ENCODE assay signal across 9 cellular contexts in the genomic region with DNA sequence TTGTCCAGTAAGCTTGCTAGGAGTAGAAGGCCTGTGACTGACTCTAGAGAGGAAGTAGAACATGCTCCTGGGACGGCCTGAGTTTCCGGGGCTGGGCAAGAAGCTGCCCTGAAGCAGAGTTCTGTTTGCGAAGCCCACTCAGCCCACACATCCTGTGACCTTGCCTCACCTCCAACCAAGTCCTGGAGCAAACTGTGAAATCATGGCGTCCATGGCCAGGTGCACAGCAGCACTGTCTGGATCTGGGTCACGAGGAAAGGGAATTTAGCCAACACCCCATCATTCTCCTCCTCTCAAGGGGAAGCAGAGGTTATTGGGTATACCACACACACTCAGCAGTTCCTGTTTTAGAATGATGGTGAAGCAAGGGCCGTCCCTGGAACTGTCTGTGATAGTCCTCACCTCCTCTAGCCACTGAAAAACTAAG.
DNase-seq lines count a peak whose midpoint lies in the region; ATAC-seq and TF ChIP-seq lines count a peak whose summit lies in the region.
"Had no signal": no experiment of that assay in that cellular context is flagged by ENCODE, and none has a peak within 500 bp of the region (broad histone marks: within the 10 kb centered on the region; RNA-seq: fewer than 3 reads in every experiment).

No MANE protein-coding gene starts in this region.

- CTCF ChIA-PET in activated naive CD4-positive, alpha-beta T cell treated with anti-CD3 and anti-CD28 coated beads for 36 hours (lab: Charles Lee), result interaction anchor here (0.9 to 14.4 kb wide), 6 partner anchors 64 to 531 kb away, joined by 3 to 361 read pairs (median 4); no protein-coding TSS in a partner anchor

- H3K4me3 Mint-ChIP-seq in activated naive CD4-positive, alpha-beta T cell treated with anti-CD3 and anti-CD28 coated beads for 36 hours, result no peak overlapping the region
- H3K4me3 Mint-ChIP-seq in GM23338, result no peak overlapping the region

- in situ Hi-C loops in transverse colon (cut with MboI; ENCODE audit: low pct_ligation_motif_present in 1 of 4, low pct_unique_long_range_greater_than_20kb in 1 of 4, low sequenced_read_pairs in 3 of 4), result loop anchor here (5.0 to 10.0 kb wide), 3 partner anchors 113 to 537 kb away; no protein-coding TSS in a partner anchor

- no peaks in the 10 kb centered on the region for H3K36me3 Mint-ChIP-seq in activated naive CD4-positive, alpha-beta T cell treated with anti-CD3 and anti-CD28 coated beads for 36 hours (ENCODE audit: low read depth)
- no peaks in the 10 kb centered on the region for H3K36me3 Mint-ChIP-seq in GM23338 (ENCODE audit: low read depth)

- no peaks in the 10 kb centered on the region for H3K27me3 Mint-ChIP-seq in activated naive CD4-positive, alpha-beta T cell treated with anti-CD3 and anti-CD28 coated beads for 36 hours (ENCODE audit: low read depth)
- H3K27me3 Mint-ChIP-seq in GM23338 (ENCODE audit: insufficient read depth, low read depth, poor library complexity), result peaks cover 1% of the 10 kb centered on the region

- no peaks in the 10 kb centered on the region for H3K9me3 ChIP-seq in transverse colon

- H3K9me2 ChIP-seq in GM23338 (ENCODE audit: insufficient read depth), result no peaks in the 10 kb centered on the region

- no peaks in the 10 kb centered on the region for H3K27me3 ChIP-seq in transverse colon
- no peaks in the 10 kb centered on the region for H3K27me3 ChIP-seq in GM23338 (ENCODE audit: insufficient read depth)

- 68 to 80% methylated on average over 1 to 6 of the region's 6 CpGs for WGBS in transverse colon (ENCODE audit: low coverage in 1 of 2), 2 donors

- no peaks in the 10 kb centered on the region for H3K9me3 Mint-ChIP-seq in activated naive CD4-positive, alpha-beta T cell treated with anti-CD3 and anti-CD28 coated beads for 36 hours
- no peaks in the 10 kb centered on the region; the same call in 2 of the 3 replicates for H3K9me3 Mint-ChIP-seq in GM23338

- H3K4me1 ChIP-seq in transverse colon (peaks cover 0 to 26% (median 2%) of the 10 kb centered on the region in 4 donors), GM23338 (ENCODE audit: insufficient read depth) (peaks cover 7% of the 10 kb centered on the region; the same call in 1 of the 2 replicates)

- no peak for TF ChIP-seq EP300 in transverse colon (IDR thresholded peaks at IDR 0.05; ENCODE audit: low read depth)

- TF ChIP-seq POLR2A in transverse colon (IDR thresholded peaks at IDR 0.05), result no peak

- H4K20me1 ChIP-seq in GM23338 (replicated peaks; ENCODE audit: insufficient read depth), result no peaks in the 10 kb centered on the region

- H2AFZ ChIP-seq in GM23338, result no peak overlapping the region

- DNase-seq in activated naive CD4-positive, alpha-beta T cell treated with anti-CD3 and anti-CD28 coated beads for 36 hours, result peak; percentile 30
- DNase-seq in activated naive CD4-positive, alpha-beta T cell treated with anti-CD3 and anti-CD28 coated beads, Interleukin-2, amount 50 U/mL, for 16 hours, result no peak
- DNase-seq in SKM-1 (lab: John Stamatoyannopoulos, UW; ENCODE audit: unreplicated experiment) (peak; percentile 99), globus pallidus (ENCODE audit: low spot score) (peak; percentile 39), transverse colon (peak; percentile 29), iPS-NIHi7 (ENCODE audit: extremely low spot score) (no peak), occipital lobe (lab: John Stamatoyannopoulos, UW) (no peak), GM23338 (ENCODE audit: low spot score) (no peak)

- H3K27ac ChIP-seq in transverse colon, result peak overlapping the region in 3 of 4 donors; percentile 0 to 21 (median 13)
- no peak overlapping the region for H3K27ac ChIP-seq in GM23338 (ENCODE audit: low read depth)
- H3K27ac ChIP-seq: epithelial cell of prostate had no signal

- H3F3A ChIP-seq in GM23338 (replicated peaks; ENCODE audit: low read depth), result no peaks in the 10 kb centered on the region

- no peak for TF ChIP-seq CTCF in transverse colon (IDR thresholded peaks at IDR 0.05)
- TF ChIP-seq CTCF in GM23338 (conservative IDR thresholded peaks at IDR 0.05; ENCODE audit: low read depth in 2 of 2), result no peak

- peaks cover 16% of the 10 kb centered on the region for H3K4me1 Mint-ChIP-seq in activated naive CD4-positive, alpha-beta T cell treated with anti-CD3 and anti-CD28 coated beads for 36 hours (ENCODE audit: low read depth)
- peaks cover 20% of the 10 kb centered on the region for H3K4me1 Mint-ChIP-seq in GM23338

- no peak overlapping the region for H3K27ac Mint-ChIP-seq in activated naive CD4-positive, alpha-beta T cell treated with anti-CD3 and anti-CD28 coated beads for 36 hours
- no peak overlapping the region for H3K27ac Mint-ChIP-seq in GM23338

- H3K36me3 ChIP-seq in transverse colon (no peaks in the 10 kb centered on the region), GM23338 (ENCODE audit: insufficient read depth) (no peaks in the 10 kb centered on the region)

- H3K4me3 ChIP-seq in transverse colon (no peak overlapping the region), GM23338 (no peak overlapping the region)

- ATAC-seq in GM23338, result no peak

- H3K79me2 ChIP-seq in GM23338 (replicated peaks; ENCODE audit: insufficient read depth), result no peaks in the 10 kb centered on the region

- H3K4me2 ChIP-seq in GM23338, result no peak overlapping the region

- intact Hi-C loops in activated naive CD4-positive, alpha-beta T cell treated with anti-CD3 and anti-CD28 coated beads for 36 hours (cut with micrococcal nuclease), result loop anchor here (5.0 to 10.0 kb wide), 2 partner anchors 353 to 1016 kb away; no protein-coding TSS in a partner anchor
- intact Hi-C loops in transverse colon (cut with DNase I; ENCODE audit: low total_unique reads), result loop anchor here (5.0 kb wide), 1 partner anchor 114 kb away; no protein-coding TSS in a partner anchor

TF ChIP-seq in GM23338, 12 proteins besides CTCF, POLR2A, EP300 and RAD21:
- TF ChIP-seq, protein P1, sequence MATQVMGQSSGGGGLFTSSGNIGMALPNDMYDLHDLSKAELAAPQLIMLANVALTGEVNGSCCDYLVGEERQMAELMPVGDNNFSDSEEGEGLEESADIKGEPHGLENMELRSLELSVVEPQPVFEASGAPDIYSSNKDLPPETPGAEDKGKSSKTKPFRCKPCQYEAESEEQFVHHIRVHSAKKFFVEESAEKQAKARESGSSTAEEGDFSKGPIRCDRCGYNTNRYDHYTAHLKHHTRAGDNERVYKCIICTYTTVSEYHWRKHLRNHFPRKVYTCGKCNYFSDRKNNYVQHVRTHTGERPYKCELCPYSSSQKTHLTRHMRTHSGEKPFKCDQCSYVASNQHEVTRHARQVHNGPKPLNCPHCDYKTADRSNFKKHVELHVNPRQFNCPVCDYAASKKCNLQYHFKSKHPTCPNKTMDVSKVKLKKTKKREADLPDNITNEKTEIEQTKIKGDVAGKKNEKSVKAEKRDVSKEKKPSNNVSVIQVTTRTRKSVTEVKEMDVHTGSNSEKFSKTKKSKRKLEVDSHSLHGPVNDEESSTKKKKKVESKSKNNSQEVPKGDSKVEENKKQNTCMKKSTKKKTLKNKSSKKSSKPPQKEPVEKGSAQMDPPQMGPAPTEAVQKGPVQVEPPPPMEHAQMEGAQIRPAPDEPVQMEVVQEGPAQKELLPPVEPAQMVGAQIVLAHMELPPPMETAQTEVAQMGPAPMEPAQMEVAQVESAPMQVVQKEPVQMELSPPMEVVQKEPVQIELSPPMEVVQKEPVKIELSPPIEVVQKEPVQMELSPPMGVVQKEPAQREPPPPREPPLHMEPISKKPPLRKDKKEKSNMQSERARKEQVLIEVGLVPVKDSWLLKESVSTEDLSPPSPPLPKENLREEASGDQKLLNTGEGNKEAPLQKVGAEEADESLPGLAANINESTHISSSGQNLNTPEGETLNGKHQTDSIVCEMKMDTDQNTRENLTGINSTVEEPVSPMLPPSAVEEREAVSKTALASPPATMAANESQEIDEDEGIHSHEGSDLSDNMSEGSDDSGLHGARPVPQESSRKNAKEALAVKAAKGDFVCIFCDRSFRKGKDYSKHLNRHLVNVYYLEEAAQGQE (IDR thresholded peaks at IDR 0.05; ENCODE audit: unreplicated experiment), result no peak
- no peak for TF ChIP-seq ZNF331 (CRISPR knock-in tag; IDR thresholded peaks at IDR 0.05; ENCODE audit: low read depth)
- TF ChIP-seq, protein P2, sequence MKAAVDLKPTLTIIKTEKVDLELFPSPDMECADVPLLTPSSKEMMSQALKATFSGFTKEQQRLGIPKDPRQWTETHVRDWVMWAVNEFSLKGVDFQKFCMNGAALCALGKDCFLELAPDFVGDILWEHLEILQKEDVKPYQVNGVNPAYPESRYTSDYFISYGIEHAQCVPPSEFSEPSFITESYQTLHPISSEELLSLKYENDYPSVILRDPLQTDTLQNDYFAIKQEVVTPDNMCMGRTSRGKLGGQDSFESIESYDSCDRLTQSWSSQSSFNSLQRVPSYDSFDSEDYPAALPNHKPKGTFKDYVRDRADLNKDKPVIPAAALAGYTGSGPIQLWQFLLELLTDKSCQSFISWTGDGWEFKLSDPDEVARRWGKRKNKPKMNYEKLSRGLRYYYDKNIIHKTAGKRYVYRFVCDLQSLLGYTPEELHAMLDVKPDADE (IDR thresholded peaks at IDR 0.05), result no peak

Comparison
In these comparisons a context has a peak if more than half of its experiments do, and no peak if none do; other contexts are left out.
1. DNase-seq: peak in activated naive CD4-positive, alpha-beta T cell treated with anti-CD3 and anti-CD28 coated beads for 36 hours (single experiment), SKM-1 (single experiment), globus pallidus (single experiment) and transverse colon (single experiment); none in activated naive CD4-positive, alpha-beta T cell treated with anti-CD3 and anti-CD28 coated beads, Interleukin-2, amount 50 U/mL, for 16 hours (single experiment), iPS-NIHi7 (single experiment), occipital lobe (single experiment) and GM23338 (single experiment).